Comparison of ENCODE assay signal across 40 cellular contexts in genomic region chr7:103784887-103785286, GRCh38.
"Had no signal": no experiment of that assay in that cellular context is flagged by ENCODE, and none has a peak within 500 bp of the region (broad histone marks: within the 10 kb centered on the region; RNA-seq: fewer than 3 reads in every experiment).

No MANE protein-coding gene starts in this region.

- ATAC-seq: activated CD4-positive, alpha-beta T cell treated with anti-CD3 and anti-CD28 coated beads for 36 hours; activated CD4-positive, CD25-positive, alpha-beta regulatory T cell treated with anti-CD3 and anti-CD28 coated beads, Interleukin-2, amount 50 U/mL, for 24 hours; activated CD8-positive, alpha-beta memory T cell treated with anti-CD3 and anti-CD28 coated beads, Interleukin-2, amount 10 ng/mL, durations not matched to agents 7 days and 5 days; activated CD8-positive, alpha-beta T cell treated with anti-CD3 and anti-CD28 coated beads, Interleukin-2, amount 10 ng/mL, durations not matched to agents 7 days and 5 days; activated naive CD8-positive, alpha-beta T cell treated with anti-CD3 and anti-CD28 coated beads, Interleukin-2, amount 50 U/mL, for 24 hours; WTC11 had no signal

- H3K36me3 Mint-ChIP-seq: activated CD8-positive, alpha-beta memory T cell treated with anti-CD3 and anti-CD28 coated beads, Interleukin-2, amount 10 ng/mL, durations not matched to agents 7 days and 5 days; activated naive CD4-positive, alpha-beta T cell treated with anti-CD3 and anti-CD28 coated beads, Interleukin-2, amount 10 ng/mL, durations not matched to agents 7 days and 5 days; activated naive CD4-positive, alpha-beta T cell treated with anti-CD3 and anti-CD28 coated beads, Interleukin-2, amount 50 U/mL, for 24 hours; activated naive CD8-positive, alpha-beta T cell; activated naive CD8-positive, alpha-beta T cell treated with anti-CD3 and anti-CD28 coated beads, Interleukin-2, amount 10 ng/mL, durations not matched to agents 7 days and 5 days; brain; WTC11 had no signal

- DNase-seq: activated CD4-positive, alpha-beta memory T cell treated with anti-CD3 and anti-CD28 coated beads, Interleukin-2, amount 10 ng/mL, durations not matched to agents 7 days and 5 days; activated CD4-positive, alpha-beta T cell treated with anti-CD3 and anti-CD28 coated beads for 1 hour; activated CD4-positive, alpha-beta T cell treated with anti-CD3 and anti-CD28 coated beads for 36 hours; activated CD4-positive, alpha-beta T cell treated with anti-CD3 and anti-CD28 coated beads for 48 hours; activated CD4-positive, alpha-beta T cell treated with anti-CD3 and anti-CD28 coated beads, Interleukin-2, amount 10 ng/mL, durations not matched to agents 7 days and 5 days; activated CD4-positive, alpha-beta T cell treated with anti-CD3 and anti-CD28 coated beads, Interleukin-2, amount 50 U/mL, for 48 hours; activated CD4-positive, CD25-positive, alpha-beta regulatory T cell; activated CD8-positive, alpha-beta memory T cell treated with anti-CD3 and anti-CD28 coated beads for 24 hours; activated CD8-positive, alpha-beta memory T cell treated with anti-CD3 and anti-CD28 coated beads, Interleukin-2, amount 10 ng/mL, durations not matched to agents 7 days and 5 days; activated CD8-positive, alpha-beta memory T cell treated with anti-CD3 and anti-CD28 coated beads, Interleukin-2, amount 50 U/mL, for 48 hours; activated CD8-positive, alpha-beta T cell treated with anti-CD3 and anti-CD28 coated beads, Interleukin-2, amount 10 ng/mL, durations not matched to agents 7 days and 5 days; activated effector memory CD4-positive, alpha-beta T cell treated with Interleukin-2 at 50 U/mL for 16 hours; activated gamma-delta T cell; activated naive CD4-positive, alpha-beta T cell treated with anti-CD3 and anti-CD28 coated beads, Interleukin-2, amount 10 ng/mL, durations not matched to agents 7 days and 5 days; activated naive CD4-positive, alpha-beta T cell treated with Interleukin-2 at 50 U/mL for 16 hours; activated naive CD8-positive, alpha-beta T cell treated with anti-CD3 and anti-CD28 coated beads, Interleukin-2, amount 10 ng/mL, durations not matched to agents 7 days and 5 days; activated naive CD8-positive, alpha-beta T cell treated with anti-CD3 and anti-CD28 coated beads, Interleukin-2, amount 50 U/mL, for 24 hours; activated T-cell treated with anti-CD3 and anti-CD28 coated beads, Interleukin-2, amount 50 U/mL, for 24 hours; activated T-cell treated with anti-CD3 and anti-CD28 coated beads, Interleukin-2, amount 50 U/mL, for 48 hours; amygdala; anterior cingulate cortex; caudate nucleus; cerebellar nuclear complex; T-helper 2 cell; T-helper 9 cell; WERI-Rb-1 had no signal

- H3K9me3 ChIP-seq: ascending aorta had no signal

- H3K4me3 ChIP-seq: ascending aorta, cardiac muscle cell had no signal

- H3K27ac Mint-ChIP-seq: activated CD4-positive, alpha-beta memory T cell treated with anti-CD3 and anti-CD28 coated beads, Interleukin-2, amount 10 ng/mL, durations not matched to agents 7 days and 5 days; activated CD4-positive, alpha-beta T cell treated with anti-CD3 and anti-CD28 coated beads for 36 hours; activated CD4-positive, alpha-beta T cell treated with anti-CD3 and anti-CD28 coated beads, Interleukin-2, amount 10 ng/mL, durations not matched to agents 7 days and 5 days; activated CD8-positive, alpha-beta memory T cell treated with anti-CD3 and anti-CD28 coated beads, Interleukin-2, amount 10 ng/mL, durations not matched to agents 7 days and 5 days; activated CD8-positive, alpha-beta T cell treated with anti-CD3 and anti-CD28 coated beads, Interleukin-2, amount 10 ng/mL, durations not matched to agents 7 days and 5 days; activated naive CD4-positive, alpha-beta T cell treated with anti-CD3 and anti-CD28 coated beads, Interleukin-2, amount 10 ng/mL, durations not matched to agents 7 days and 5 days; activated naive CD4-positive, alpha-beta T cell treated with anti-CD3 and anti-CD28 coated beads, Interleukin-2, amount 50 U/mL, for 24 hours; activated naive CD8-positive, alpha-beta T cell; activated naive CD8-positive, alpha-beta T cell treated with anti-CD3 and anti-CD28 coated beads, Interleukin-2, amount 10 ng/mL, durations not matched to agents 7 days and 5 days; activated naive CD8-positive, alpha-beta T cell treated with anti-CD3 and anti-CD28 coated beads, Interleukin-2, amount 50 U/mL, for 24 hours; activated T-cell treated with anti-CD3 and anti-CD28 coated beads, Interleukin-2, amount 50 U/mL, for 24 hours; activated T-helper 2 cell treated with anti-CD3 and anti-CD28 coated beads, Interferon-gamma antibody, Interleukin-2, Interleukin-4, amounts not matched to agents 10 μg/mL and 5 μg/mL and 100 μg/mL, durations not matched to agents 14 hours and 24 hours and 36 hours; brain; T-helper 1 cell treated with Interleukin-12 subunit alpha and Interleukin-12 subunit beta and Interleukin-4 antibody, amounts not matched to agents 30 μg/mL and 1 μg/mL, for 36 hours; T-helper 2 cell treated with Interferon-gamma antibody and Interleukin-4, amounts not matched to agents 5 μg/mL and 100 μg/mL, for 36 hours; WTC11 had no signal

- H3K27me3 Mint-ChIP-seq: activated CD4-positive, alpha-beta memory T cell treated with anti-CD3 and anti-CD28 coated beads, Interleukin-2, amount 10 ng/mL, durations not matched to agents 7 days and 5 days; activated naive CD4-positive, alpha-beta T cell treated with anti-CD3 and anti-CD28 coated beads, Interleukin-2, amount 10 ng/mL, durations not matched to agents 7 days and 5 days; activated naive CD8-positive, alpha-beta T cell treated with anti-CD3 and anti-CD28 coated beads, Interleukin-2, amount 10 ng/mL, durations not matched to agents 7 days and 5 days had no signal

- FAIRE-seq: bronchial epithelial cell, colon, TTC549 had no signal

- H3K4me1 Mint-ChIP-seq: activated CD4-positive, alpha-beta memory T cell treated with anti-CD3 and anti-CD28 coated beads, Interleukin-2, amount 10 ng/mL, durations not matched to agents 7 days and 5 days; activated CD4-positive, alpha-beta T cell treated with anti-CD3 and anti-CD28 coated beads for 36 hours; activated CD4-positive, alpha-beta T cell treated with anti-CD3 and anti-CD28 coated beads, Interleukin-2, amount 10 ng/mL, durations not matched to agents 7 days and 5 days; activated CD8-positive, alpha-beta memory T cell treated with anti-CD3 and anti-CD28 coated beads, Interleukin-2, amount 10 ng/mL, durations not matched to agents 7 days and 5 days; activated naive CD4-positive, alpha-beta T cell treated with anti-CD3 and anti-CD28 coated beads, Interleukin-2, amount 10 ng/mL, durations not matched to agents 7 days and 5 days; activated naive CD4-positive, alpha-beta T cell treated with anti-CD3 and anti-CD28 coated beads, Interleukin-2, amount 50 U/mL, for 24 hours; activated naive CD8-positive, alpha-beta T cell treated with anti-CD3 and anti-CD28 coated beads, Interleukin-2, amount 10 ng/mL, durations not matched to agents 7 days and 5 days; activated naive CD8-positive, alpha-beta T cell treated with anti-CD3 and anti-CD28 coated beads, Interleukin-2, amount 50 U/mL, for 24 hours; brain; central memory CD8-positive, alpha-beta T cell; WTC11 had no signal

- H3K4me3 Mint-ChIP-seq: activated CD4-positive, alpha-beta memory T cell treated with anti-CD3 and anti-CD28 coated beads, Interleukin-2, amount 10 ng/mL, durations not matched to agents 7 days and 5 days; activated CD4-positive, alpha-beta T cell treated with anti-CD3 and anti-CD28 coated beads for 36 hours; activated CD4-positive, alpha-beta T cell treated with anti-CD3 and anti-CD28 coated beads, Interleukin-2, amount 10 ng/mL, durations not matched to agents 7 days and 5 days; activated CD8-positive, alpha-beta memory T cell treated with anti-CD3 and anti-CD28 coated beads, Interleukin-2, amount 10 ng/mL, durations not matched to agents 7 days and 5 days; activated CD8-positive, alpha-beta T cell treated with anti-CD3 and anti-CD28 coated beads, Interleukin-2, amount 10 ng/mL, durations not matched to agents 7 days and 5 days; activated naive CD4-positive, alpha-beta T cell treated with anti-CD3 and anti-CD28 coated beads, Interleukin-2, amount 10 ng/mL, durations not matched to agents 7 days and 5 days; activated naive CD4-positive, alpha-beta T cell treated with anti-CD3 and anti-CD28 coated beads, Interleukin-2, amount 50 U/mL, for 24 hours; activated naive CD8-positive, alpha-beta T cell; activated naive CD8-positive, alpha-beta T cell treated with anti-CD3 and anti-CD28 coated beads, Interleukin-2, amount 10 ng/mL, durations not matched to agents 7 days and 5 days; activated naive CD8-positive, alpha-beta T cell treated with anti-CD3 and anti-CD28 coated beads, Interleukin-2, amount 50 U/mL, for 24 hours; activated T-cell treated with anti-CD3 and anti-CD28 coated beads, Interleukin-2, amount 50 U/mL, for 24 hours; brain; central memory CD8-positive, alpha-beta T cell; T-helper 1 cell treated with Interleukin-12 subunit alpha and Interleukin-12 subunit beta and Interleukin-4 antibody, amounts not matched to agents 30 μg/mL and 1 μg/mL, for 36 hours; T-helper 2 cell treated with Interferon-gamma antibody and Interleukin-4, amounts not matched to agents 5 μg/mL and 100 μg/mL, for 36 hours; WTC11 had no signal

- H3K27ac ChIP-seq: ascending aorta, cardiac muscle cell, WERI-Rb-1 had no signal

- H3K4me1 ChIP-seq: ascending aorta had no signal

- H3K9me3 Mint-ChIP-seq: activated CD4-positive, alpha-beta memory T cell treated with anti-CD3 and anti-CD28 coated beads, Interleukin-2, amount 10 ng/mL, durations not matched to agents 7 days and 5 days; activated CD4-positive, alpha-beta T cell treated with anti-CD3 and anti-CD28 coated beads, Interleukin-2, amount 10 ng/mL, durations not matched to agents 7 days and 5 days; activated naive CD4-positive, alpha-beta T cell treated with anti-CD3 and anti-CD28 coated beads, Interleukin-2, amount 10 ng/mL, durations not matched to agents 7 days and 5 days; activated naive CD4-positive, alpha-beta T cell treated with anti-CD3 and anti-CD28 coated beads, Interleukin-2, amount 50 U/mL, for 24 hours; activated naive CD8-positive, alpha-beta T cell treated with anti-CD3 and anti-CD28 coated beads, Interleukin-2, amount 10 ng/mL, durations not matched to agents 7 days and 5 days; activated T-helper 2 cell treated with anti-CD3 and anti-CD28 coated beads, Interferon-gamma antibody, Interleukin-2, Interleukin-4, amounts not matched to agents 10 μg/mL and 5 μg/mL and 100 μg/mL, durations not matched to agents 14 hours and 24 hours and 36 hours; central memory CD8-positive, alpha-beta T cell; T-helper 1 cell treated with Interleukin-12 subunit alpha and Interleukin-12 subunit beta and Interleukin-4 antibody, amounts not matched to agents 30 μg/mL and 1 μg/mL, for 36 hours; T-helper 2 cell treated with Interferon-gamma antibody and Interleukin-4, amounts not matched to agents 5 μg/mL and 100 μg/mL, for 36 hours had no signal
